Comparison of ENCODE assay signal across 1 cellular context in the genomic region with DNA sequence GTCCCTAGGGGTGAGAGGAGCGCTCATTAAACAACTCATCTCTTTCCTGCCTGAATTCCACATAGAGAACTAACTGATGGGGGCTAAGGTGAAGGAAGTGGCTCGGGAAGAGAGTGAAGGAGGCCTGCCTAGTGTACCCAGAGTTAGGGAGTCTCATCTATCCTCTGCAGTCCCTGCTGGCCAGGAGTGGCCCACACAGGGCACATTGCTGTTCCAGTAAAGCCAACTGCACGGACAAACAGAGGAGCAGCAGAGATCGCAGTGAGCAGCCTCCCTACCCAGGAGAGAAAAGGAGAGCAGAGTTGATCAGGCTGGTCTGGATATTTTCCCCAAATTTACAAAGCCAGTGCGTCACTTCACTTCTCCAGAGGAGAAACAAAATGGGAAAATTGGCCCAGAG.
TF ChIP-seq lines count a peak whose summit lies in the region.

No MANE protein-coding gene starts in this region.

TF ChIP-seq in GM23338, 12 proteins besides CTCF, POLR2A, EP300 and RAD21:
- TF ChIP-seq ZNF462 (CRISPR knock-in tag; IDR thresholded peaks at IDR 0.05) (no peak), ZNF331 (CRISPR knock-in tag; IDR thresholded peaks at IDR 0.05; ENCODE audit: low read depth) (no peak), ZNF114 (CRISPR knock-in tag; IDR thresholded peaks at IDR 0.05) (no peak), CREB1 (CRISPR knock-in tag; IDR thresholded peaks at IDR 0.05; ENCODE audit: low read depth) (no peak), ETS1 (IDR thresholded peaks at IDR 0.05) (no peak), JUNB (IDR thresholded peaks at IDR 0.05; ENCODE audit: unreplicated experiment) (no peak), POLR2AphosphoS5 (IDR thresholded peaks at IDR 0.05; ENCODE audit: low read depth) (no peak), NANOG (IDR thresholded peaks at IDR 0.05; ENCODE audit: borderline replicate concordance) (no peak), EZH2phosphoT487 (IDR thresholded peaks at IDR 0.05; ENCODE audit: unreplicated experiment) (no peak), STAT1 (IDR thresholded peaks at IDR 0.05; ENCODE audit: unreplicated experiment) (no peak), EZH2 (IDR thresholded peaks at IDR 0.05; ENCODE audit: low read depth, unreplicated experiment) (no peak)
- TF ChIP-seq, protein P1, sequence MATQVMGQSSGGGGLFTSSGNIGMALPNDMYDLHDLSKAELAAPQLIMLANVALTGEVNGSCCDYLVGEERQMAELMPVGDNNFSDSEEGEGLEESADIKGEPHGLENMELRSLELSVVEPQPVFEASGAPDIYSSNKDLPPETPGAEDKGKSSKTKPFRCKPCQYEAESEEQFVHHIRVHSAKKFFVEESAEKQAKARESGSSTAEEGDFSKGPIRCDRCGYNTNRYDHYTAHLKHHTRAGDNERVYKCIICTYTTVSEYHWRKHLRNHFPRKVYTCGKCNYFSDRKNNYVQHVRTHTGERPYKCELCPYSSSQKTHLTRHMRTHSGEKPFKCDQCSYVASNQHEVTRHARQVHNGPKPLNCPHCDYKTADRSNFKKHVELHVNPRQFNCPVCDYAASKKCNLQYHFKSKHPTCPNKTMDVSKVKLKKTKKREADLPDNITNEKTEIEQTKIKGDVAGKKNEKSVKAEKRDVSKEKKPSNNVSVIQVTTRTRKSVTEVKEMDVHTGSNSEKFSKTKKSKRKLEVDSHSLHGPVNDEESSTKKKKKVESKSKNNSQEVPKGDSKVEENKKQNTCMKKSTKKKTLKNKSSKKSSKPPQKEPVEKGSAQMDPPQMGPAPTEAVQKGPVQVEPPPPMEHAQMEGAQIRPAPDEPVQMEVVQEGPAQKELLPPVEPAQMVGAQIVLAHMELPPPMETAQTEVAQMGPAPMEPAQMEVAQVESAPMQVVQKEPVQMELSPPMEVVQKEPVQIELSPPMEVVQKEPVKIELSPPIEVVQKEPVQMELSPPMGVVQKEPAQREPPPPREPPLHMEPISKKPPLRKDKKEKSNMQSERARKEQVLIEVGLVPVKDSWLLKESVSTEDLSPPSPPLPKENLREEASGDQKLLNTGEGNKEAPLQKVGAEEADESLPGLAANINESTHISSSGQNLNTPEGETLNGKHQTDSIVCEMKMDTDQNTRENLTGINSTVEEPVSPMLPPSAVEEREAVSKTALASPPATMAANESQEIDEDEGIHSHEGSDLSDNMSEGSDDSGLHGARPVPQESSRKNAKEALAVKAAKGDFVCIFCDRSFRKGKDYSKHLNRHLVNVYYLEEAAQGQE (IDR thresholded peaks at IDR 0.05; ENCODE audit: unreplicated experiment), result no peak
